Comparison of ENCODE assay signal across 15 cellular contexts in genomic region chr16:20595068-20595467, GRCh38. TPM values are rescaled to one million over a fixed set of nuclear protein-coding genes. Genes with fewer than 3 reads are reported as not detected.
"Had no signal": no experiment of that assay in that cellular context is flagged by ENCODE, and none has a peak within 500 bp of the region (broad histone marks: within the 10 kb centered on the region; RNA-seq: fewer than 3 reads in every experiment).

No MANE protein-coding gene starts in this region.

RNA-seq across cellular contexts. Expression of gene ACSM2B, which starts 18.9 kb away (rescaled TPM):
- total RNA-seq: activated naive CD4-positive, alpha-beta T cell treated with anti-CD3 and anti-CD28 coated beads for 36 hours; activated naive CD4-positive, alpha-beta T cell treated with anti-CD3 and anti-CD28 coated beads, Interleukin-2, amount 50 U/mL, for 72 hours; activated naive CD8-positive, alpha-beta T cell treated with anti-CD3 and anti-CD28 coated beads for 36 hours; activated naive CD8-positive, alpha-beta T cell treated with anti-CD3 and anti-CD28 coated beads, Interleukin-2, amount 10 ng/mL, durations not matched to agents 7 days and 5 days; activated T-helper 1 cell treated with anti-CD3 and anti-CD28 coated beads, Interleukin-12 subunit alpha, Interleukin-12 subunit beta, Interleukin-2, Interleukin-4 antibody, amounts not matched to agents 30 ng/mL and 10 ng/mL and 1 ng/mL, durations not matched to agents 14 hours and 24 hours and 36 hours; activated T-helper 17 cell treated with anti-CD3 and anti-CD28 coated beads, Interleukin-2, amount 50 U/mL, for 72 hours; aorta; ascending aorta; astrocyte; breast epithelium; bronchial epithelial cell; cardiac muscle cell; cardiac septum; cerebellum; chondrocyte had no signal
- polyA plus RNA-seq: aorta, cardiac muscle cell had no signal
